Comparison of ENCODE assay signal across 17 cellular contexts in genomic region chr10:62023289-62023688, GRCh38.
A peak's percentile ranks its signal among the peaks of the same experiment; 100 is the strongest.
DNase-seq lines count a peak whose midpoint lies in the region; ATAC-seq and TF ChIP-seq lines count a peak whose summit lies in the region.
"Had no signal": no experiment of that assay in that cellular context is flagged by ENCODE, and none has a peak within 500 bp of the region (broad histone marks: within the 10 kb centered on the region; RNA-seq: fewer than 3 reads in every experiment).

No MANE protein-coding gene starts in this region.

- intact Hi-C loops in right lobe of liver (cut with DNase I) = no loop called here

- peaks cover 0 to 26% (median 6%) of the 10 kb centered on the region in 4 donors for H3K4me1 ChIP-seq in right lobe of liver

- H3K36me3 Mint-ChIP-seq in T-helper 17 cell (ENCODE audit: low read depth) (no peaks in the 10 kb centered on the region), endothelial cell (ENCODE audit: low read depth, unreplicated experiment) (no peaks in the 10 kb centered on the region)

- no peaks in the 10 kb centered on the region for H3K36me3 ChIP-seq in right lobe of liver
- H3K36me3 ChIP-seq: BE2C had no signal

- H3K27ac ChIP-seq in right lobe of liver = peak overlapping the region; percentile 24 to 81 (median 76)
- H3K27ac ChIP-seq: GM23248 had no signal

- H3K9me3 ChIP-seq in T-helper 17 cell (ENCODE audit: control insufficient read depth, low read length, poor library complexity, severe bottlenecking) (no peaks in the 10 kb centered on the region), right lobe of liver (no peaks in the 10 kb centered on the region)
- H3K9me3 ChIP-seq: BE2C, mucosa of descending colon had no signal

- TF ChIP-seq POLR2A in right lobe of liver (IDR thresholded peaks at IDR 0.05) = no peak

- H3K27me3 Mint-ChIP-seq in stimulated activated naive CD8-positive, alpha-beta T cell treated with anti-CD3 and anti-CD28 coated beads, Interleukin-15, amount 100 ng/mL, for 72 hours = no peaks in the 10 kb centered on the region
- H3K27me3 Mint-ChIP-seq in T-helper 17 cell (no peaks in the 10 kb centered on the region), endothelial cell (ENCODE audit: unreplicated experiment) (peaks cover 3% of the 10 kb centered on the region)

- H3K27me3 ChIP-seq in right lobe of liver = no peaks in the 10 kb centered on the region
- H3K27me3 ChIP-seq: BE2C had no signal

- H3K9me3 Mint-ChIP-seq in stimulated activated naive CD8-positive, alpha-beta T cell treated with anti-CD3 and anti-CD28 coated beads, Interleukin-15, amount 100 ng/mL, for 72 hours = peaks cover 0 to 3% of the 10 kb centered on the region in 2 donors
- H3K9me3 Mint-ChIP-seq in endothelial cell (ENCODE audit: unreplicated experiment) = no peaks in the 10 kb centered on the region

- TF ChIP-seq CTCF in right lobe of liver (IDR thresholded peaks at IDR 0.05) = no peak
- no peak for TF ChIP-seq CTCF in endothelial cell (IDR thresholded peaks at IDR 0.05; ENCODE audit: unreplicated experiment)

- peaks cover 64% of the 10 kb centered on the region for H3K4me1 Mint-ChIP-seq in stimulated activated naive CD8-positive, alpha-beta T cell treated with anti-CD3 and anti-CD28 coated beads, Interleukin-15, amount 100 ng/mL, for 72 hours
- peaks cover 23% of the 10 kb centered on the region for H3K4me1 Mint-ChIP-seq in T-helper 17 cell
- peaks cover 4% of the 10 kb centered on the region for H3K4me1 Mint-ChIP-seq in endothelial cell (ENCODE audit: unreplicated experiment)

- peak; percentile 30 for ATAC-seq in stimulated activated naive CD8-positive, alpha-beta T cell treated with anti-CD3 and anti-CD28 coated beads, Interleukin-15, Interleukin-2, amounts not matched to agents 100 U/mL and 50 U/mL, for 24 hours
- no peak for ATAC-seq in stimulated activated naive CD8-positive, alpha-beta T cell treated with anti-CD3 and anti-CD28 coated beads, Interleukin-15, amount 100 ng/mL, for 72 hours
- no peak for ATAC-seq in T-helper 17 cell
- no peak for ATAC-seq in right lobe of liver
- ATAC-seq: mucosa of descending colon, sciatic nerve had no signal

- no peak overlapping the region for H3K4me3 ChIP-seq in right lobe of liver
- H3K4me3 ChIP-seq: GM23248, mucosa of descending colon had no signal

- H3K27ac Mint-ChIP-seq in stimulated activated naive CD8-positive, alpha-beta T cell treated with anti-CD3 and anti-CD28 coated beads, Interleukin-15, amount 100 ng/mL, for 72 hours = no peak overlapping the region
- peak overlapping the region; percentile 77 for H3K27ac Mint-ChIP-seq in T-helper 17 cell
- no peak overlapping the region for H3K27ac Mint-ChIP-seq in endothelial cell (ENCODE audit: unreplicated experiment)

- H3K4me3 Mint-ChIP-seq in stimulated activated naive CD8-positive, alpha-beta T cell treated with anti-CD3 and anti-CD28 coated beads, Interleukin-15, amount 100 ng/mL, for 72 hours = no peak overlapping the region
- no peak overlapping the region for H3K4me3 Mint-ChIP-seq in T-helper 17 cell
- no peak overlapping the region for H3K4me3 Mint-ChIP-seq in endothelial cell (ENCODE audit: unreplicated experiment)

- DNase-seq in stimulated activated naive CD8-positive, alpha-beta T cell treated with anti-CD3 and anti-CD28 coated beads, Interleukin-15, Interleukin-2, amounts not matched to agents 100 U/mL and 50 U/mL, for 24 hours = no peak
- no peak for DNase-seq in stimulated activated naive CD8-positive, alpha-beta T cell treated with anti-CD3 and anti-CD28 coated beads, Interleukin-15, amount 100 ng/mL, for 72 hours
- no peak for DNase-seq in T-helper 17 cell
- DNase-seq in right lobe of liver = no peak
- no peak for DNase-seq in endothelial cell (ENCODE audit: low spot score)
- no peak for DNase-seq in hypothalamus (lab: John Stamatoyannopoulos, UW)
- DNase-seq in GM19240 (ENCODE audit: insufficient read length, low spot score) = no peak
- DNase-seq: BE2C, DMS 273 treated with DMSO at 0.1 percent for 48 hours, foreskin melanocyte, GM23248, mucosa of descending colon, NCI-H2029, NCI-H510A, SIG-M5, T-helper 9 cell had no signal
